Comparison of ENCODE assay signal across 13 cellular contexts in the genomic region with DNA sequence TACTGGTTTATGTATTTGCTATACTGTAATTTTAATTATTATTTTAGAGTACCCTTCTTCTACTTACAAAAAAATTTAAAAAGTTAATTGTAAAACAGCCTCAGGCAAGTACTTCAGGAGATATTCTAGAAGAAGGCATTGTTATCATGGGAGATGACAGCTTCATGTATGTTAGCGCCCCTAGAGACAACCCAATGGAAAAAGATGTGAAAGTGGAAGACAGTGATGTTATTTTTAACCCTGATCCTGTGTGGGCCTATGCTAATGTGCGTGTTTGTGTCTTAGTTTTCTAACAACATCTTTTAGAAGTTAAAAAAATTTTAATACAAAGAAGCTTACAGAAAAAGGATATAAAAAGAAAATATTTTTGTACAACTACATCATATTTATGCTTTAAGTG.
A peak's percentile ranks its signal among the peaks of the same experiment; 100 is the strongest.
DNase-seq lines count a peak whose midpoint lies in the region; ATAC-seq and TF ChIP-seq lines count a peak whose summit lies in the region.
"Had no signal": no experiment of that assay in that cellular context is flagged by ENCODE, and none has a peak within 500 bp of the region (broad histone marks: within the 10 kb centered on the region; RNA-seq: fewer than 3 reads in every experiment).

No MANE protein-coding gene starts in this region.

- no peak overlapping the region for H3K4me3 Mint-ChIP-seq in activated CD8-positive, alpha-beta memory T cell treated with anti-CD3 and anti-CD28 coated beads, Interleukin-2, amount 10 ng/mL, durations not matched to agents 7 days and 5 days
- H3K4me3 Mint-ChIP-seq: T-helper 2 cell treated with Interferon-gamma antibody and Interleukin-4, amounts not matched to agents 5 μg/mL and 100 μg/mL, for 36 hours had no signal

- POLR2A ChIA-PET in PC-3 (lab: Charles Lee; ENCODE audit: unreplicated experiment) = no interaction called here

- H3K36me3 ChIP-seq in DOHH2 (ENCODE audit: control insufficient read depth, low read length) (no peaks in the 10 kb centered on the region), PC-3 (ENCODE audit: low read depth, low read length) (no peaks in the 10 kb centered on the region), adrenal gland (replicated peaks in 1 of 2) (no peaks in the 10 kb centered on the region)

- CTCF ChIA-PET in PC-3 (lab: Charles Lee) = no interaction called here
- CTCF ChIA-PET in activated CD8-positive, alpha-beta memory T cell treated with anti-CD3 and anti-CD28 coated beads, Interleukin-2, amount 10 ng/mL, durations not matched to agents 7 days and 5 days (lab: Charles Lee) = no interaction called here

- H3K9me2 ChIP-seq in DOHH2 (replicated peaks; ENCODE audit: control insufficient read depth, low read length) = no peaks in the 10 kb centered on the region
- no peaks in the 10 kb centered on the region for H3K9me2 ChIP-seq in PC-3 (replicated peaks; ENCODE audit: low read length)

- H3K79me2 ChIP-seq in DOHH2 (ENCODE audit: control insufficient read depth, low read length) (no peaks in the 10 kb centered on the region), PC-3 (ENCODE audit: low read length) (no peaks in the 10 kb centered on the region)

- no peak for TF ChIP-seq POLR2A in adrenal gland (IDR thresholded peaks at IDR 0.05)

- H3F3A ChIP-seq in DOHH2 (ENCODE audit: control insufficient read depth, insufficient read depth) = no peaks in the 10 kb centered on the region
- H3F3A ChIP-seq in PC-3 (ENCODE audit: low read length, unreplicated experiment) = no peaks in the 10 kb centered on the region

- H3K27me3 Mint-ChIP-seq in activated CD8-positive, alpha-beta memory T cell treated with anti-CD3 and anti-CD28 coated beads, Interleukin-2, amount 10 ng/mL, durations not matched to agents 7 days and 5 days = no peaks in the 10 kb centered on the region

- no peaks in the 10 kb centered on the region for H4K20me1 ChIP-seq in DOHH2 (ENCODE audit: control insufficient read depth, insufficient read depth, low read depth, low read length)
- no peaks in the 10 kb centered on the region for H4K20me1 ChIP-seq in PC-3 (ENCODE audit: low read length)

- H3K4me3 ChIP-seq in DOHH2 (ENCODE audit: low read length) (no peak overlapping the region), PC-3 (ENCODE audit: low read length) (no peak overlapping the region), adrenal gland (no peak overlapping the region)
- H3K4me3 ChIP-seq: body of pancreas, testis had no signal

- no peak overlapping the region for H3K27ac Mint-ChIP-seq in activated CD8-positive, alpha-beta memory T cell treated with anti-CD3 and anti-CD28 coated beads, Interleukin-2, amount 10 ng/mL, durations not matched to agents 7 days and 5 days
- H3K27ac Mint-ChIP-seq: T-helper 2 cell treated with Interferon-gamma antibody and Interleukin-4, amounts not matched to agents 5 μg/mL and 100 μg/mL, for 36 hours had no signal

- DNase-seq in PC-3 (no peak), adrenal gland (no peak)
- DNase-seq in stimulated activated CD4-positive, alpha-beta T cell treated with anti-CD3 and anti-CD28 coated beads, Interleukin-1b, Interleukin-23, amount 100 ng/mL, for 48 hours = no peak
- no peak for DNase-seq in activated CD8-positive, alpha-beta memory T cell treated with anti-CD3 and anti-CD28 coated beads, Interleukin-2, amount 10 ng/mL, durations not matched to agents 7 days and 5 days
- DNase-seq: body of pancreas, GOT3, NCI-H1694 treated with DMSO at 0.1 percent for 48 hours, testis had no signal

- H3K36me3 Mint-ChIP-seq in activated CD8-positive, alpha-beta memory T cell treated with anti-CD3 and anti-CD28 coated beads, Interleukin-2, amount 10 ng/mL, durations not matched to agents 7 days and 5 days = no peaks in the 10 kb centered on the region

- H3K9ac ChIP-seq in PC-3 (ENCODE audit: low read length) = no peak overlapping the region

- no peak overlapping the region for H2AFZ ChIP-seq in PC-3 (ENCODE audit: low read length)

- ATAC-seq in GM18867 (IDR thresholded peaks at IDR 0.05; ENCODE audit: unreplicated experiment) (peak; percentile 74), HG02885 (IDR thresholded peaks at IDR 0.05; ENCODE audit: poor library complexity, unreplicated experiment) (peak; percentile 94), PC-3 (no peak), HG03457 (IDR thresholded peaks at IDR 0.05; ENCODE audit: unreplicated experiment) (no peak)
- ATAC-seq in activated CD8-positive, alpha-beta memory T cell treated with anti-CD3 and anti-CD28 coated beads, Interleukin-2, amount 10 ng/mL, durations not matched to agents 7 days and 5 days = no peak
- ATAC-seq: body of pancreas had no signal

- TF ChIP-seq CTCF in DOHH2 (IDR thresholded peaks at IDR 0.05; ENCODE audit: low read depth, low read length, poor library complexity, severe bottlenecking) (peak; percentile 31), PC-3 (conservative IDR thresholded peaks at IDR 0.05; ENCODE audit: low read depth, low read length) (peak; percentile 41; the same call in 1 of the 2 replicates), adrenal gland (IDR thresholded peaks at IDR 0.05) (no peak)

- no peaks in the 10 kb centered on the region for H3K9me3 ChIP-seq in DOHH2 (ENCODE audit: control insufficient read depth, insufficient read depth, low read length)
- no peaks in the 10 kb centered on the region for H3K9me3 ChIP-seq in PC-3 (ENCODE audit: low read length)
- H3K9me3 ChIP-seq in adrenal gland (replicated peaks in 1 of 3) = no peaks in the 10 kb centered on the region
- H3K9me3 ChIP-seq: body of pancreas, testis had no signal

- intact Hi-C loops in PC-3 (cut with micrococcal nuclease) (no loop called here), adrenal gland (cut with DNase I) (no loop called here)

- H3K9me3 Mint-ChIP-seq in activated CD8-positive, alpha-beta memory T cell treated with anti-CD3 and anti-CD28 coated beads, Interleukin-2, amount 10 ng/mL, durations not matched to agents 7 days and 5 days (ENCODE audit: low read depth) = peaks cover 6% of the 10 kb centered on the region

- H3K27ac ChIP-seq in DOHH2 (ENCODE audit: low read depth, low read length) (no peak overlapping the region), PC-3 (ENCODE audit: low read length) (no peak overlapping the region), adrenal gland (no peak overlapping the region)
- H3K27ac ChIP-seq: body of pancreas, testis had no signal

- H3K4me1 Mint-ChIP-seq in activated CD8-positive, alpha-beta memory T cell treated with anti-CD3 and anti-CD28 coated beads, Interleukin-2, amount 10 ng/mL, durations not matched to agents 7 days and 5 days = peaks cover 9% of the 10 kb centered on the region

- H3K4me2 ChIP-seq in DOHH2 (ENCODE audit: low read length) = no peak overlapping the region
- no peak overlapping the region for H3K4me2 ChIP-seq in PC-3 (ENCODE audit: low read length)

- H3K27me3 ChIP-seq in DOHH2 (ENCODE audit: control insufficient read depth, low read length) (no peaks in the 10 kb centered on the region), PC-3 (ENCODE audit: low read length) (peaks cover 5% of the 10 kb centered on the region), adrenal gland (no peaks in the 10 kb centered on the region)
- H3K27me3 ChIP-seq: body of pancreas, testis had no signal

- H3K4me1 ChIP-seq in DOHH2 (ENCODE audit: control insufficient read depth, low read length) (peaks cover 9% of the 10 kb centered on the region), PC-3 (ENCODE audit: insufficient read depth, low read length) (no peaks in the 10 kb centered on the region), adrenal gland (replicated peaks in 1 of 2) (no peaks in the 10 kb centered on the region)
- H3K4me1 ChIP-seq: body of pancreas, testis had no signal

- 84 to 94% (median 89%) methylated on average over 2 of the region's 2 CpGs for WGBS in adrenal gland, 4 donors

- BruUV-seq in PC-3 (replicated peaks; lab: Mats Ljungman, UMichigan) = no TSS peak

Comparison
In these comparisons a context has a peak if more than half of its experiments do, and no peak if none do; other contexts are left out.
1. CTCF ChIP-seq: peak in DOHH2 (single experiment) and PC-3 (single experiment); none in adrenal gland (0 of 6).
2. ATAC-seq: peak in GM18867 (single experiment) and HG02885 (single experiment); none in PC-3 (single experiment), HG03457 (single experiment) and activated CD8-positive, alpha-beta memory T cell treated with anti-CD3 and anti-CD28 coated beads, Interleukin-2, amount 10 ng/mL, durations not matched to agents 7 days and 5 days (single experiment).